In the genomic region with DNA sequence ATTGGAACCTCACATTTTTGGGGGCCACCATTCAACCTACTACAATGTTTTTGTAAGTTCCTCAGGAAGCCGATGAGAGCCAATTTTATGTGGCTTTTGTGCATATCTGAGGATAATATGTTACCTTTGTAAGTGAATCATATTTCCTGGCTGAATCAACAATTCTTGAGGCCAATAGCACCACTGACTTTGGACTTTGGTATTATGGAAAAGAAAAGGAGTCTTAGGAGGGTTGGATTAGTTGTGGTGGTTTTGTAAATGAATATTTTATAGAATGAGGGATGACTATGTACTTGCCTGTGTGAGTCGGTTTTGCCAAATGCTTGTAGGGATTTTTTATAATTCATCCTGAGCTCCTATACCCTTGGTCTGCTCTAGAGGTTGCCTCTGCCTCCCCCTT, we compare ENCODE assay signal across 23 cellular contexts.
"Had no signal": no experiment of that assay in that cellular context is flagged by ENCODE, and none has a peak within 500 bp of the region (broad histone marks: within the 10 kb centered on the region; RNA-seq: fewer than 3 reads in every experiment).

No MANE protein-coding gene starts in this region.

- H3K4me1 Mint-ChIP-seq: naive thymus-derived CD4-positive, alpha-beta T cell; nephron progenitor cell; stimulated activated naive B cell treated with anti-CD40 and anti-IgM and Interleukin-4, amounts not matched to agents 10 μg/mL and 1 μg/mL and 100 μg/mL, for 72 hours; stimulated activated naive CD8-positive, alpha-beta T cell treated with anti-CD3 and anti-CD28 coated beads, Interleukin-15, amount 100 ng/mL, for 72 hours had no signal

- H3K27me3 ChIP-seq: dorsolateral prefrontal cortex, foreskin keratinocyte, right atrium auricular region, testis, tibial nerve, vagina had no signal

- ATAC-seq: foreskin keratinocyte; naive thymus-derived CD4-positive, alpha-beta T cell; stimulated activated naive B cell treated with anti-CD40 and anti-IgM and Interleukin-4, amounts not matched to agents 10 μg/mL and 1 μg/mL and 100 μg/mL, for 72 hours; stimulated activated naive CD8-positive, alpha-beta T cell treated with anti-CD3 and anti-CD28 coated beads, Interleukin-15, amount 100 ng/mL, for 72 hours; upper lobe of right lung had no signal

- H3K36me3 ChIP-seq: esophagus squamous epithelium, neutrophil, right atrium auricular region, sigmoid colon, tibial nerve, upper lobe of right lung, vagina had no signal

- H3K36me3 Mint-ChIP-seq: naive thymus-derived CD4-positive, alpha-beta T cell; stimulated activated naive B cell treated with anti-CD40 and anti-IgM and Interleukin-4, amounts not matched to agents 10 μg/mL and 1 μg/mL and 100 μg/mL, for 72 hours had no signal

- H3K9me3 ChIP-seq: esophagus squamous epithelium, neutrophil, right atrium auricular region, sigmoid colon, testis, tibial nerve, upper lobe of right lung, vagina had no signal

- H3K4me3 ChIP-seq: coronary artery, dorsolateral prefrontal cortex, esophagus squamous epithelium, right atrium auricular region, sigmoid colon, skin epidermis, testis, tibial nerve, upper lobe of right lung, vagina had no signal

- H3K4me1 ChIP-seq: esophagus squamous epithelium, foreskin keratinocyte, right atrium auricular region, sigmoid colon, testis, tibial nerve, upper lobe of right lung, vagina had no signal

- H3K27ac ChIP-seq: coronary artery, dorsolateral prefrontal cortex, esophagus squamous epithelium, foreskin keratinocyte, neutrophil, right atrium auricular region, sigmoid colon, skin epidermis, testis, tibial nerve, upper lobe of right lung, vagina had no signal

- H3K4me3 Mint-ChIP-seq: naive thymus-derived CD4-positive, alpha-beta T cell; nephron progenitor cell; stimulated activated naive B cell treated with anti-CD40 and anti-IgM and Interleukin-4, amounts not matched to agents 10 μg/mL and 1 μg/mL and 100 μg/mL, for 72 hours; stimulated activated naive CD8-positive, alpha-beta T cell treated with anti-CD3 and anti-CD28 coated beads, Interleukin-15, amount 100 ng/mL, for 72 hours had no signal

- H3K27ac Mint-ChIP-seq: naive thymus-derived CD4-positive, alpha-beta T cell; nephron progenitor cell; stimulated activated naive B cell treated with anti-CD40 and anti-IgM and Interleukin-4, amounts not matched to agents 10 μg/mL and 1 μg/mL and 100 μg/mL, for 72 hours; stimulated activated naive CD8-positive, alpha-beta T cell treated with anti-CD3 and anti-CD28 coated beads, Interleukin-15, amount 100 ng/mL, for 72 hours had no signal

- DNase-seq: dorsolateral prefrontal cortex; effector CD8-positive, alpha-beta T cell; esophagus squamous epithelium; head of caudate nucleus; hippocampal formation; mammary epithelial cell; naive thymus-derived CD4-positive, alpha-beta T cell; nephron progenitor cell; posterior cingulate gyrus; sigmoid colon; stimulated activated CD4-positive, alpha-beta T cell treated with anti-CD3 and anti-CD28 coated beads, Interleukin-2, amount 100 ng/mL, for 24 hours; stimulated activated CD4-positive, alpha-beta T cell treated with anti-CD3 and anti-CD28 coated beads, Interleukin-4, amount 100 ng/mL, for 4 hours; stimulated activated naive B cell treated with anti-CD40 and anti-IgM and Interleukin-4, amounts not matched to agents 10 μg/mL and 1 μg/mL and 100 μg/mL, for 72 hours; stimulated activated naive CD8-positive, alpha-beta T cell treated with anti-CD3 and anti-CD28 coated beads, Interleukin-15, amount 100 ng/mL, for 72 hours; testis; upper lobe of right lung had no signal
